In genomic region chr6:5506149-5506548, GRCh38 we compare ENCODE assay signal across 10 cellular contexts.
DNase-seq lines count a peak whose midpoint lies in the region; ATAC-seq and TF ChIP-seq lines count a peak whose summit lies in the region.
"Had no signal": no experiment of that assay in that cellular context is flagged by ENCODE, and none has a peak within 500 bp of the region (broad histone marks: within the 10 kb centered on the region; RNA-seq: fewer than 3 reads in every experiment).

No MANE protein-coding gene starts in this region.

- CTCF ChIA-PET in activated naive CD4-positive, alpha-beta T cell treated with anti-CD3 and anti-CD28 coated beads for 36 hours (lab: Charles Lee): interaction anchor here (0.6 to 3.6 kb wide), 3 partner anchors 35 to 571 kb away, joined by 3 to 14 read pairs (median 3); no protein-coding TSS in a partner anchor

- H3K27me3 ChIP-seq in WERI-Rb-1 (ENCODE audit: insufficient read depth, low read depth, severe bottlenecking): no peaks in the 10 kb centered on the region

- intact Hi-C loops in activated naive CD4-positive, alpha-beta T cell treated with anti-CD3 and anti-CD28 coated beads for 36 hours (cut with micrococcal nuclease): no loop called here

- no peak for TF ChIP-seq POLR2A in GM18505 (IDR thresholded peaks at IDR 0.05; ENCODE audit: borderline replicate concordance, extremely low read depth, insufficient read depth, insufficient read length)

- H3K9me3 Mint-ChIP-seq in memory B cell: no peaks in the 10 kb centered on the region
- no peaks in the 10 kb centered on the region for H3K9me3 Mint-ChIP-seq in activated naive CD4-positive, alpha-beta T cell treated with anti-CD3 and anti-CD28 coated beads for 36 hours

- peak overlapping the region; percentile 83 for H3K27ac Mint-ChIP-seq in memory B cell
- no peak overlapping the region for H3K27ac Mint-ChIP-seq in activated naive CD4-positive, alpha-beta T cell treated with anti-CD3 and anti-CD28 coated beads for 36 hours

- H3K4me3 Mint-ChIP-seq in memory B cell: peak overlapping the region; percentile 39
- no peak overlapping the region for H3K4me3 Mint-ChIP-seq in activated naive CD4-positive, alpha-beta T cell treated with anti-CD3 and anti-CD28 coated beads for 36 hours

- H3K4me3 ChIP-seq in WERI-Rb-1 (ENCODE audit: low read depth, low read length): no peak overlapping the region

- H3K4me1 Mint-ChIP-seq in memory B cell: peaks cover 25% of the 10 kb centered on the region
- peaks cover 29% of the 10 kb centered on the region for H3K4me1 Mint-ChIP-seq in activated naive CD4-positive, alpha-beta T cell treated with anti-CD3 and anti-CD28 coated beads for 36 hours (ENCODE audit: low read depth)

- DNase-seq in memory B cell (ENCODE audit: low spot score in 2 of 2) (no peak), COLO829 (ENCODE audit: low spot score) (no peak), hepatic stellate cell (ENCODE audit: low spot score) (no peak), WERI-Rb-1 (no peak)
- no peak for DNase-seq in activated naive CD4-positive, alpha-beta T cell treated with anti-CD3 and anti-CD28 coated beads for 36 hours
- DNase-seq: Caco-2, SHP77 had no signal

- no peak overlapping the region for H3K27ac ChIP-seq in WERI-Rb-1

- H3K36me3 ChIP-seq in WERI-Rb-1: no peaks in the 10 kb centered on the region

- ATAC-seq in GM18505 (IDR thresholded peaks at IDR 0.05; ENCODE audit: unreplicated experiment) (peak; percentile 33), GM21423 (IDR thresholded peaks at IDR 0.05; ENCODE audit: unreplicated experiment) (peak; percentile 30), HG03135 (IDR thresholded peaks at IDR 0.05; ENCODE audit: unreplicated experiment) (peak; percentile 34), memory B cell (ENCODE audit: low read depth) (peak; percentile 50)

- no peak for TF ChIP-seq CTCF in WERI-Rb-1 (IDR thresholded peaks at IDR 0.05; ENCODE audit: low read depth, low read length)

- H3K27me3 Mint-ChIP-seq in memory B cell: no peaks in the 10 kb centered on the region
- H3K27me3 Mint-ChIP-seq in activated naive CD4-positive, alpha-beta T cell treated with anti-CD3 and anti-CD28 coated beads for 36 hours (ENCODE audit: low read depth): no peaks in the 10 kb centered on the region

- H3K9me3 ChIP-seq in WERI-Rb-1 (ENCODE audit: severe bottlenecking): peaks cover 8% of the 10 kb centered on the region
- H3K9me3 ChIP-seq: Caco-2 had no signal

- H3K36me3 Mint-ChIP-seq in memory B cell: peaks cover 9% of the 10 kb centered on the region
- H3K36me3 Mint-ChIP-seq in activated naive CD4-positive, alpha-beta T cell treated with anti-CD3 and anti-CD28 coated beads for 36 hours (ENCODE audit: low read depth): peaks cover 7% of the 10 kb centered on the region
